ENCODE assay signal across 18 cellular contexts in genomic region chr6:30870546-30870945, GRCh38. TPM values are rescaled to one million over a fixed set of nuclear protein-coding genes. Genes with fewer than 3 reads are reported as not detected.
DNase-seq lines count a peak whose midpoint lies in the region; ATAC-seq and TF ChIP-seq lines count a peak whose summit lies in the region.
"Had no signal": no experiment of that assay in that cellular context is flagged by ENCODE, and none has a peak within 500 bp of the region (broad histone marks: within the 10 kb centered on the region; RNA-seq: fewer than 3 reads in every experiment).

No MANE protein-coding gene starts in this region.

- H3K79me2 ChIP-seq in DND-41 (ENCODE audit: insufficient read depth, low read length) = no peaks in the 10 kb centered on the region

- H2AFZ ChIP-seq in DND-41 (ENCODE audit: low read depth, low read length) = no peak overlapping the region
- H2AFZ ChIP-seq: GM23248 had no signal

- no peak for TF ChIP-seq CTCF in DND-41 (IDR thresholded peaks at IDR 0.05; ENCODE audit: borderline replicate concordance, extremely low read depth, low read length, poor library complexity, severe bottlenecking)
- no peak for TF ChIP-seq CTCF in progenitor cell of endocrine pancreas (IDR thresholded peaks at IDR 0.05; ENCODE audit: unreplicated experiment)
- no peak for TF ChIP-seq CTCF in GM20000 (IDR thresholded peaks at IDR 0.05; ENCODE audit: extremely low read depth, missing control alignments)

- peaks cover 16% of the 10 kb centered on the region for H3K36me3 Mint-ChIP-seq in activated CD4-positive, alpha-beta memory T cell treated with anti-CD3 and anti-CD28 coated beads for 36 hours
- H3K36me3 Mint-ChIP-seq in activated CD4-positive, alpha-beta memory T cell treated with anti-CD3 and anti-CD28 coated beads, Interleukin-2, amount 10 ng/mL, durations not matched to agents 7 days and 5 days (ENCODE audit: low read depth) = peaks cover 10% of the 10 kb centered on the region
- peaks cover 23% of the 10 kb centered on the region for H3K36me3 Mint-ChIP-seq in activated T-helper 1 cell treated with anti-CD3 and anti-CD28 coated beads, Interleukin-12 subunit alpha, Interleukin-12 subunit beta, Interleukin-2, Interleukin-4 antibody, amounts not matched to agents 30 ng/mL and 10 ng/mL and 1 ng/mL, durations not matched to agents 14 hours and 24 hours and 36 hours (ENCODE audit: low read depth)
- peaks cover 7% of the 10 kb centered on the region for H3K36me3 Mint-ChIP-seq in progenitor cell of endocrine pancreas (ENCODE audit: insufficient read depth)
- H3K36me3 Mint-ChIP-seq: CD14-positive monocyte had no signal

- H3K27ac Mint-ChIP-seq in activated CD4-positive, alpha-beta memory T cell treated with anti-CD3 and anti-CD28 coated beads for 36 hours = peak overlapping the region; percentile 42
- H3K27ac Mint-ChIP-seq in activated CD4-positive, alpha-beta memory T cell treated with anti-CD3 and anti-CD28 coated beads, Interleukin-2, amount 10 ng/mL, durations not matched to agents 7 days and 5 days = no peak overlapping the region
- H3K27ac Mint-ChIP-seq in activated T-helper 1 cell treated with anti-CD3 and anti-CD28 coated beads, Interleukin-12 subunit alpha, Interleukin-12 subunit beta, Interleukin-2, Interleukin-4 antibody, amounts not matched to agents 30 ng/mL and 10 ng/mL and 1 ng/mL, durations not matched to agents 14 hours and 24 hours and 36 hours = peak overlapping the region; percentile 65
- peak overlapping the region; percentile 37 for H3K27ac Mint-ChIP-seq in progenitor cell of endocrine pancreas
- H3K27ac Mint-ChIP-seq: CD14-positive monocyte had no signal

- POLR2A ChIA-PET in activated CD4-positive, alpha-beta memory T cell treated with anti-CD3 and anti-CD28 coated beads for 36 hours (lab: Charles Lee) = interaction anchor here (0.6 kb wide), 1 partner anchor 244 kb away, joined by 5 read pairs; no protein-coding TSS in a partner anchor
- POLR2A ChIA-PET in activated CD4-positive, alpha-beta memory T cell treated with anti-CD3 and anti-CD28 coated beads, Interleukin-2, amount 10 ng/mL, durations not matched to agents 7 days and 5 days (lab: Charles Lee) = no interaction called here

- H3K9me3 ChIP-seq in DND-41 (ENCODE audit: insufficient read depth, low read length, severe bottlenecking) = peaks cover 46% of the 10 kb centered on the region

- H3K4me1 ChIP-seq in DND-41 (ENCODE audit: insufficient read depth, low read length) = peaks cover 13% of the 10 kb centered on the region

- no peak overlapping the region for H3K9ac ChIP-seq in DND-41 (ENCODE audit: low read depth, low read length)
- H3K9ac ChIP-seq: GM23248, KMS-11 had no signal

- H3K4me3 ChIP-seq in DND-41 (ENCODE audit: low read depth in 1 of 2, low read length in 2 of 2) = peak overlapping the region in 1 of 2 experiments; percentile 29; a peak in 2 of 4 replicates
- H3K4me3 ChIP-seq: GM23248 had no signal

- no peaks in the 10 kb centered on the region for H3K27me3 Mint-ChIP-seq in activated CD4-positive, alpha-beta memory T cell treated with anti-CD3 and anti-CD28 coated beads for 36 hours
- no peaks in the 10 kb centered on the region for H3K27me3 Mint-ChIP-seq in activated CD4-positive, alpha-beta memory T cell treated with anti-CD3 and anti-CD28 coated beads, Interleukin-2, amount 10 ng/mL, durations not matched to agents 7 days and 5 days
- no peaks in the 10 kb centered on the region for H3K27me3 Mint-ChIP-seq in activated T-helper 1 cell treated with anti-CD3 and anti-CD28 coated beads, Interleukin-12 subunit alpha, Interleukin-12 subunit beta, Interleukin-2, Interleukin-4 antibody, amounts not matched to agents 30 ng/mL and 10 ng/mL and 1 ng/mL, durations not matched to agents 14 hours and 24 hours and 36 hours (ENCODE audit: insufficient read depth)
- no peaks in the 10 kb centered on the region for H3K27me3 Mint-ChIP-seq in progenitor cell of endocrine pancreas

- H3K9me3 Mint-ChIP-seq in activated CD4-positive, alpha-beta memory T cell treated with anti-CD3 and anti-CD28 coated beads for 36 hours = peaks cover 24% of the 10 kb centered on the region
- peaks cover 22% of the 10 kb centered on the region for H3K9me3 Mint-ChIP-seq in activated CD4-positive, alpha-beta memory T cell treated with anti-CD3 and anti-CD28 coated beads, Interleukin-2, amount 10 ng/mL, durations not matched to agents 7 days and 5 days
- peaks cover 39% of the 10 kb centered on the region for H3K9me3 Mint-ChIP-seq in activated T-helper 1 cell treated with anti-CD3 and anti-CD28 coated beads, Interleukin-12 subunit alpha, Interleukin-12 subunit beta, Interleukin-2, Interleukin-4 antibody, amounts not matched to agents 30 ng/mL and 10 ng/mL and 1 ng/mL, durations not matched to agents 14 hours and 24 hours and 36 hours
- H3K9me3 Mint-ChIP-seq in progenitor cell of endocrine pancreas (ENCODE audit: low read depth) = peaks cover 31% of the 10 kb centered on the region

- H4K20me1 ChIP-seq in DND-41 (ENCODE audit: insufficient read depth, low read length) = no peaks in the 10 kb centered on the region

- peak; percentile 59 for ATAC-seq in DND-41 (ENCODE audit: insufficient read depth, low read depth)
- ATAC-seq in HG02642 (IDR thresholded peaks at IDR 0.05; ENCODE audit: poor library complexity, unreplicated experiment) = no peak
- ATAC-seq: HepG2, PC-3 had no signal

- H3K4me3 Mint-ChIP-seq in activated CD4-positive, alpha-beta memory T cell treated with anti-CD3 and anti-CD28 coated beads for 36 hours = no peak overlapping the region
- H3K4me3 Mint-ChIP-seq in activated CD4-positive, alpha-beta memory T cell treated with anti-CD3 and anti-CD28 coated beads, Interleukin-2, amount 10 ng/mL, durations not matched to agents 7 days and 5 days = no peak overlapping the region
- H3K4me3 Mint-ChIP-seq in activated T-helper 1 cell treated with anti-CD3 and anti-CD28 coated beads, Interleukin-12 subunit alpha, Interleukin-12 subunit beta, Interleukin-2, Interleukin-4 antibody, amounts not matched to agents 30 ng/mL and 10 ng/mL and 1 ng/mL, durations not matched to agents 14 hours and 24 hours and 36 hours = no peak overlapping the region
- no peak overlapping the region for H3K4me3 Mint-ChIP-seq in progenitor cell of endocrine pancreas (ENCODE audit: low read depth)
- H3K4me3 Mint-ChIP-seq: CD14-positive monocyte had no signal

- H3K4me1 Mint-ChIP-seq in activated CD4-positive, alpha-beta memory T cell treated with anti-CD3 and anti-CD28 coated beads for 36 hours (ENCODE audit: low read depth) = peaks cover 15% of the 10 kb centered on the region
- H3K4me1 Mint-ChIP-seq in activated CD4-positive, alpha-beta memory T cell treated with anti-CD3 and anti-CD28 coated beads, Interleukin-2, amount 10 ng/mL, durations not matched to agents 7 days and 5 days = peaks cover 13% of the 10 kb centered on the region
- peaks cover 22% of the 10 kb centered on the region for H3K4me1 Mint-ChIP-seq in activated T-helper 1 cell treated with anti-CD3 and anti-CD28 coated beads, Interleukin-12 subunit alpha, Interleukin-12 subunit beta, Interleukin-2, Interleukin-4 antibody, amounts not matched to agents 30 ng/mL and 10 ng/mL and 1 ng/mL, durations not matched to agents 14 hours and 24 hours and 36 hours (ENCODE audit: low read depth)
- no peaks in the 10 kb centered on the region for H3K4me1 Mint-ChIP-seq in progenitor cell of endocrine pancreas (ENCODE audit: low read depth)
- H3K4me1 Mint-ChIP-seq: CD14-positive monocyte had no signal

- peak overlapping the region; percentile 72 for H3K27ac ChIP-seq in DND-41 (ENCODE audit: low read length)
- H3K27ac ChIP-seq: GM23248, KMS-11 had no signal

- no peaks in the 10 kb centered on the region for H3K36me3 ChIP-seq in DND-41 (ENCODE audit: insufficient read depth, low read length)

- intact Hi-C loops in activated CD4-positive, alpha-beta memory T cell treated with anti-CD3 and anti-CD28 coated beads for 36 hours (cut with micrococcal nuclease) = no loop called here
- intact Hi-C loops in activated T-helper 1 cell treated with anti-CD3 and anti-CD28 coated beads, Interleukin-12 subunit alpha, Interleukin-12 subunit beta, Interleukin-2, Interleukin-4 antibody, amounts not matched to agents 30 ng/mL and 10 ng/mL and 1 ng/mL, durations not matched to agents 14 hours and 24 hours and 36 hours (cut with micrococcal nuclease) = no loop called here

- no peak for DNase-seq in activated CD4-positive, alpha-beta memory T cell treated with anti-CD3 and anti-CD28 coated beads for 36 hours
- no peak for DNase-seq in activated CD4-positive, alpha-beta memory T cell treated with anti-CD3 and anti-CD28 coated beads, Interleukin-2, amount 10 ng/mL, durations not matched to agents 7 days and 5 days
- DNase-seq in DND-41 (no peak), progenitor cell of endocrine pancreas (ENCODE audit: low spot score, unreplicated experiment) (no peak), GM20000 (ENCODE audit: low spot score) (no peak), NCI-H510A (lab: John Stamatoyannopoulos, UW) (no peak)
- DNase-seq in activated T-helper 1 cell treated with anti-CD3 and anti-CD28 coated beads, Interleukin-12 subunit alpha, Interleukin-12 subunit beta, Interleukin-2, Interleukin-4 antibody, amounts not matched to agents 30 ng/mL and 10 ng/mL and 1 ng/mL, durations not matched to agents 14 hours and 24 hours and 36 hours (ENCODE audit: low spot score) = no peak
- DNase-seq: GM23248, NCI-H1436, NCI-H2029, NCI-H2171, NCI-H446 treated with DMSO at 0.1 percent for 48 hours, NCI-H748 treated with DMSO at 0.1 percent for 48 hours, PC-3 had no signal

- H3K4me2 ChIP-seq in DND-41 (ENCODE audit: insufficient read depth, low read length) = no peak overlapping the region
- H3K4me2 ChIP-seq: KMS-11 had no signal

- no peaks in the 10 kb centered on the region for H3K27me3 ChIP-seq in DND-41 (ENCODE audit: insufficient read depth, low read length, poor library complexity)

- CTCF ChIA-PET in activated CD4-positive, alpha-beta memory T cell treated with anti-CD3 and anti-CD28 coated beads for 36 hours (lab: Charles Lee) = no interaction called here
- CTCF ChIA-PET in activated CD4-positive, alpha-beta memory T cell treated with anti-CD3 and anti-CD28 coated beads, Interleukin-2, amount 10 ng/mL, durations not matched to agents 7 days and 5 days (lab: Charles Lee) = no interaction called here

RNA-seq across cellular contexts. Expression of gene DDR1, which starts 13.8 kb away (rescaled TPM):
- total RNA-seq in activated CD4-positive, alpha-beta memory T cell treated with anti-CD3 and anti-CD28 coated beads for 36 hours = 1 to 10 TPM; 8.1 to 8.7 TPM
- total RNA-seq in activated CD4-positive, alpha-beta memory T cell treated with anti-CD3 and anti-CD28 coated beads, Interleukin-2, amount 10 ng/mL, durations not matched to agents 7 days and 5 days = 1 to 10 TPM; 1.8 to 3.2 TPM
- total RNA-seq in activated T-helper 1 cell treated with anti-CD3 and anti-CD28 coated beads, Interleukin-12 subunit alpha, Interleukin-12 subunit beta, Interleukin-2, Interleukin-4 antibody, amounts not matched to agents 30 ng/mL and 10 ng/mL and 1 ng/mL, durations not matched to agents 14 hours and 24 hours and 36 hours = 21.4 and 24.8 TPM in 2 replicates
- total RNA-seq in progenitor cell of endocrine pancreas = 154 and 163 TPM in 2 replicates

RNA-seq across cellular contexts. Expression of gene GTF2H4, which starts 37.5 kb away (rescaled TPM):
- total RNA-seq in activated CD4-positive, alpha-beta memory T cell treated with anti-CD3 and anti-CD28 coated beads for 36 hours = 10 to 100 TPM; 35.2 to 39.2 TPM
- 10 to 100 TPM; 25.6 to 26.4 TPM for total RNA-seq in activated CD4-positive, alpha-beta memory T cell treated with anti-CD3 and anti-CD28 coated beads, Interleukin-2, amount 10 ng/mL, durations not matched to agents 7 days and 5 days
- total RNA-seq in activated T-helper 1 cell treated with anti-CD3 and anti-CD28 coated beads, Interleukin-12 subunit alpha, Interleukin-12 subunit beta, Interleukin-2, Interleukin-4 antibody, amounts not matched to agents 30 ng/mL and 10 ng/mL and 1 ng/mL, durations not matched to agents 14 hours and 24 hours and 36 hours = 65.3 and 71.3 TPM in 2 replicates
- total RNA-seq in progenitor cell of endocrine pancreas = 73.0 and 74.7 TPM in 2 replicates

RNA-seq across cellular contexts. Expression of gene VARS2, which starts 43.5 kb away (rescaled TPM):
- 10 to 100 TPM; 56.9 to 68.9 TPM for total RNA-seq in activated CD4-positive, alpha-beta memory T cell treated with anti-CD3 and anti-CD28 coated beads for 36 hours
- total RNA-seq in activated CD4-positive, alpha-beta memory T cell treated with anti-CD3 and anti-CD28 coated beads, Interleukin-2, amount 10 ng/mL, durations not matched to agents 7 days and 5 days = 10 to 100 TPM; 33.6 to 37.0 TPM
- total RNA-seq in activated T-helper 1 cell treated with anti-CD3 and anti-CD28 coated beads, Interleukin-12 subunit alpha, Interleukin-12 subunit beta, Interleukin-2, Interleukin-4 antibody, amounts not matched to agents 30 ng/mL and 10 ng/mL and 1 ng/mL, durations not matched to agents 14 hours and 24 hours and 36 hours = 74.0 and 76.0 TPM in 2 replicates
- total RNA-seq in progenitor cell of endocrine pancreas = 56.3 and 58.0 TPM in 2 replicates
